1 cellular context compared by ENCODE assay signal in genomic region chr2:201105759-201106158, GRCh38.
TF ChIP-seq lines count a peak whose summit lies in the region.

No MANE protein-coding gene starts in this region.

TF ChIP-seq in K562, 482 proteins besides CTCF, POLR2A, EP300 and RAD21 (continued from another document):
- TF ChIP-seq, protein P1, sequence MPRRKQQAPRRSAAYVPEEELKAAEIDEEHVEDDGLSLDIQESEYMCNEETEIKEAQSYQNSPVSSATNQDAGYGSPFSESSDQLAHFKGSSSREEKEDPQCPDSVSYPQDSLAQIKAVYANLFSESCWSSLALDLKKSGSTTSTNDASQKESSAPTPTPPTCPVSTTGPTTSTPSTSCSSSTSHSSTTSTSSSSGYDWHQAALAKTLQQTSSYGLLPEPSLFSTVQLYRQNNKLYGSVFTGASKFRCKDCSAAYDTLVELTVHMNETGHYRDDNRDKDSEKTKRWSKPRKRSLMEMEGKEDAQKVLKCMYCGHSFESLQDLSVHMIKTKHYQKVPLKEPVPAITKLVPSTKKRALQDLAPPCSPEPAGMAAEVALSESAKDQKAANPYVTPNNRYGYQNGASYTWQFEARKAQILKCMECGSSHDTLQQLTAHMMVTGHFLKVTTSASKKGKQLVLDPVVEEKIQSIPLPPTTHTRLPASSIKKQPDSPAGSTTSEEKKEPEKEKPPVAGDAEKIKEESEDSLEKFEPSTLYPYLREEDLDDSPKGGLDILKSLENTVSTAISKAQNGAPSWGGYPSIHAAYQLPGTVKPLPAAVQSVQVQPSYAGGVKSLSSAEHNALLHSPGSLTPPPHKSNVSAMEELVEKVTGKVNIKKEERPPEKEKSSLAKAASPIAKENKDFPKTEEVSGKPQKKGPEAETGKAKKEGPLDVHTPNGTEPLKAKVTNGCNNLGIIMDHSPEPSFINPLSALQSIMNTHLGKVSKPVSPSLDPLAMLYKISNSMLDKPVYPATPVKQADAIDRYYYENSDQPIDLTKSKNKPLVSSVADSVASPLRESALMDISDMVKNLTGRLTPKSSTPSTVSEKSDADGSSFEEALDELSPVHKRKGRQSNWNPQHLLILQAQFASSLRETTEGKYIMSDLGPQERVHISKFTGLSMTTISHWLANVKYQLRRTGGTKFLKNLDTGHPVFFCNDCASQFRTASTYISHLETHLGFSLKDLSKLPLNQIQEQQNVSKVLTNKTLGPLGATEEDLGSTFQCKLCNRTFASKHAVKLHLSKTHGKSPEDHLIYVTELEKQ (CRISPR knock-in tag; IDR thresholded peaks at IDR 0.05): no peak
- peak; percentile 54; the same call in 1 of the 2 replicates for TF ChIP-seq DPF2 (IDR thresholded peaks at IDR 0.05)
- no peak for TF ChIP-seq STAT6 (CRISPR knock-in tag; IDR thresholded peaks at IDR 0.05)
- TF ChIP-seq ARID1B (IDR thresholded peaks at IDR 0.05): peak; percentile 58
- TF ChIP-seq C11orf30 (IDR thresholded peaks at IDR 0.05; ENCODE audit: low read depth): peak; percentile 87
- TF ChIP-seq E2F1 (CRISPR knock-in tag; IDR thresholded peaks at IDR 0.05): no peak
- TF ChIP-seq, protein P2, sequence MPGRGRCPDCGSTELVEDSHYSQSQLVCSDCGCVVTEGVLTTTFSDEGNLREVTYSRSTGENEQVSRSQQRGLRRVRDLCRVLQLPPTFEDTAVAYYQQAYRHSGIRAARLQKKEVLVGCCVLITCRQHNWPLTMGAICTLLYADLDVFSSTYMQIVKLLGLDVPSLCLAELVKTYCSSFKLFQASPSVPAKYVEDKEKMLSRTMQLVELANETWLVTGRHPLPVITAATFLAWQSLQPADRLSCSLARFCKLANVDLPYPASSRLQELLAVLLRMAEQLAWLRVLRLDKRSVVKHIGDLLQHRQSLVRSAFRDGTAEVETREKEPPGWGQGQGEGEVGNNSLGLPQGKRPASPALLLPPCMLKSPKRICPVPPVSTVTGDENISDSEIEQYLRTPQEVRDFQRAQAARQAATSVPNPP (IDR thresholded peaks at IDR 0.05; ENCODE audit: borderline replicate concordance, insufficient read depth, insufficient read length): no peak
- TF ChIP-seq NR4A1 (CRISPR knock-in tag; IDR thresholded peaks at IDR 0.05): no peak
- no peak for TF ChIP-seq NR4A1 (tag; IDR thresholded peaks at IDR 0.05)
- no peak for TF ChIP-seq BCOR (IDR thresholded peaks at IDR 0.05)
- TF ChIP-seq CBFA2T3 (IDR thresholded peaks at IDR 0.05): peak; percentile 36
- no peak for TF ChIP-seq KLF13 (tag; IDR thresholded peaks at IDR 0.05; ENCODE audit: borderline replicate concordance, low read depth)
- no peak for TF ChIP-seq MYC (IDR thresholded peaks at IDR 0.05; ENCODE audit: low read depth, low read length)
- TF ChIP-seq MYC (CRISPR knock-in tag; IDR thresholded peaks at IDR 0.05; ENCODE audit: borderline replicate concordance, low read depth): no peak
- peak; percentile 44; the same call in 1 of the 2 replicates for TF ChIP-seq ARID3A (IDR thresholded peaks at IDR 0.05; ENCODE audit: borderline replicate concordance, low read depth, low read length)
- no peak for TF ChIP-seq TCFL5 (CRISPR knock-in tag; conservative IDR thresholded peaks at IDR 0.05)
- TF ChIP-seq SMARCA4 (IDR thresholded peaks at IDR 0.05): peak; percentile 41; the same call in 1 of the 2 replicates
- TF ChIP-seq THRAP3 (IDR thresholded peaks at IDR 0.05; ENCODE audit: borderline replicate concordance): no peak
- no peak for TF ChIP-seq ZFP36 (IDR thresholded peaks at IDR 0.05; ENCODE audit: low read depth, low read length, partially characterized antibody)
- no peak for TF ChIP-seq COPS2 (conservative IDR thresholded peaks at IDR 0.05)
- TF ChIP-seq HNRNPUL1 (IDR thresholded peaks at IDR 0.05; ENCODE audit: low read length): no peak
- TF ChIP-seq ZFX (CRISPR knock-in tag; IDR thresholded peaks at IDR 0.05): no peak
- TF ChIP-seq SRSF9 (IDR thresholded peaks at IDR 0.05; ENCODE audit: borderline replicate concordance, low read depth, low read length): no peak
